27 cellular contexts compared by ENCODE assay signal in genomic region chr9:89293014-89293413, GRCh38.
"Had no signal": no experiment of that assay in that cellular context is flagged by ENCODE, and none has a peak within 500 bp of the region (broad histone marks: within the 10 kb centered on the region; RNA-seq: fewer than 3 reads in every experiment).

No MANE protein-coding gene starts in this region.

- H3K4me3 Mint-ChIP-seq: mesothelial cell of epicardium, naive B cell had no signal

- H3K27me3 ChIP-seq: dorsolateral prefrontal cortex, esophagus squamous epithelium, gastrocnemius medialis, heart right ventricle, left lung had no signal

- FAIRE-seq: endometrium, islet of Langerhans, keratinocyte had no signal

- H3K9me3 ChIP-seq: esophagus squamous epithelium, gastrocnemius medialis, lower lobe of right lung, mucosa of descending colon had no signal

- H3K4me1 ChIP-seq: esophagus squamous epithelium, gastrocnemius medialis, heart right ventricle, lower lobe of right lung had no signal

- H3K36me3 ChIP-seq: esophagus squamous epithelium, gastrocnemius medialis, heart right ventricle, left lung, lower lobe of right lung had no signal

- H3K27ac Mint-ChIP-seq: mesothelial cell of epicardium, naive B cell had no signal

- DNase-seq: dermis blood vessel endothelial cell; dorsolateral prefrontal cortex; effector CD4-positive, alpha-beta T cell; effector memory CD4-positive, alpha-beta T cell; erythroblast; esophagus squamous epithelium; foreskin fibroblast; foreskin melanocyte; gastrocnemius medialis; glutamatergic neuron; head of caudate nucleus; heart right ventricle; hippocampal formation; left cardiac atrium; left lung; left ventricle myocardium superior; lower lobe of right lung; mesenchymal stem cell; mucosa of descending colon; naive B cell had no signal

- H3K27me3 Mint-ChIP-seq: naive B cell had no signal

- H3K36me3 Mint-ChIP-seq: mesothelial cell of epicardium had no signal

- H3K27ac ChIP-seq: coronary artery, dorsolateral prefrontal cortex, epithelial cell of prostate, esophagus squamous epithelium, gastrocnemius medialis, heart right ventricle, left lung, lower lobe of right lung had no signal

- ATAC-seq: esophagus mucosa, gastrocnemius medialis, heart right ventricle, left cardiac atrium, left lung, left ventricle myocardium superior, lower lobe of right lung, mucosa of descending colon had no signal

- H3K4me3 ChIP-seq: coronary artery, dorsolateral prefrontal cortex, esophagus squamous epithelium, gastrocnemius medialis, heart right ventricle, left lung, lower lobe of right lung, mucosa of descending colon had no signal
